Comparison of ENCODE assay signal across 9 cellular contexts in the genomic region with DNA sequence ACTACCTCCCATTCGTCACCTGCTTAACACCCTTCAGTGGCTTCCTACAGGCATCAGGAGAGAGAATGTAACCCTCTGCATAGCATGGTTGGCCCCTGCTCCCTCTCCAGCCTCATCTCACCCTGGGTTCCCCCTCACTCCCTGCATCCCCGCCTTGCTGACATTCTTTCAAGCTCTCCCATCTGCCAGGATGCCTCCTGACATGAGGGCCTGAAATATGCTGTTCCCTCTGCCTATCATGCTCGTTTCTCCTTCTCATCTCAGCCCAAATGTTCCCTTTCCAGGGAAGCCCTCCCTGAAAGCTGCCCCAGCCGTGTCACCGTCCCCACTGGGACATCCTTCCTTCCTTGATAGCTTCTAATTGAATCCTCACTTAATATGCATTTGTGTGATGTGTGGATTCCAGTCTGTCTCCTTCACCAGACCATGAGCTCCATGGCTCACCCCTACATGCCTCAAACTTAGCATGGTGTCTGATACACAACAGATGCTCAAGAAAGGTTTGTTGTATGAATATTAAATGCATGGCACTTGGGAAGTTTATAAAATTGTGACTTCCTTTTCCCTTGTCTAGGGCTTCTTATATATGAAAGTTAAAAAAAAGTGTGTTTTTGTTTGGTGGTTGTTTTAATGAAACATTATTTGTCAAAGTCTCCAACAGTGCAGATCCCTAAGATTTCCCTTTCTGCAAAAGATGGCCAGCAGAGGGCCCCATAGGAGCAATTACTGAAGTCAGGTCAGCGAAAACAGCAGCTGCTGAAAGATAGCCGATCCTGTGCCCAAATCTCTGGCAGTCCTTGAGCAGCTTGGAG. TPM values are rescaled to one million over a fixed set of nuclear protein-coding genes. Genes with fewer than 3 reads are reported as not detected.
DNase-seq lines count a peak whose midpoint lies in the region; ATAC-seq and TF ChIP-seq lines count a peak whose summit lies in the region.
"Had no signal": no experiment of that assay in that cellular context is flagged by ENCODE, and none has a peak within 500 bp of the region (broad histone marks: within the 10 kb centered on the region; RNA-seq: fewer than 3 reads in every experiment).

No MANE protein-coding gene starts in this region.

- H3K36me3 ChIP-seq in effector memory CD4-positive, alpha-beta T cell (ENCODE audit: control insufficient read depth, insufficient read depth, low read length) = no peaks in the 10 kb centered on the region

- POLR2A ChIA-PET in activated CD8-positive, alpha-beta T cell treated with anti-CD3 and anti-CD28 coated beads for 36 hours (lab: Charles Lee) = interaction anchor here (0.7 to 1.6 kb wide), 5 partner anchors 21 to 114 kb away, joined by 3 to 10 read pairs (median 3); a partner anchor contains a TSS

- H3K27me3 Mint-ChIP-seq in Calu3 (ENCODE audit: unreplicated experiment) (peaks cover 17% of the 10 kb centered on the region), mesothelial cell of epicardium (ENCODE audit: low read depth) (no peaks in the 10 kb centered on the region)
- no peaks in the 10 kb centered on the region for H3K27me3 Mint-ChIP-seq in activated CD8-positive, alpha-beta T cell treated with anti-CD3 and anti-CD28 coated beads for 36 hours

- ATAC-seq in HG02610 (IDR thresholded peaks at IDR 0.05; ENCODE audit: unreplicated experiment) = peak; percentile 41
- peak; percentile 80 for ATAC-seq in activated CD8-positive, alpha-beta T cell treated with anti-CD3 and anti-CD28 coated beads for 36 hours

- no TSS peak for BruUV-seq in Calu3 (replicated peaks; lab: Mats Ljungman, UMichigan)

- no peaks in the 10 kb centered on the region for H3K4me1 Mint-ChIP-seq in Calu3 (ENCODE audit: low read depth, unreplicated experiment)
- peaks cover 5% of the 10 kb centered on the region for H3K4me1 Mint-ChIP-seq in activated CD8-positive, alpha-beta T cell treated with anti-CD3 and anti-CD28 coated beads for 36 hours (ENCODE audit: low read depth)
- H3K4me1 Mint-ChIP-seq in mesothelial cell of epicardium = peaks cover 5% of the 10 kb centered on the region

- H3K4me3 Mint-ChIP-seq in Calu3 (ENCODE audit: low read depth, unreplicated experiment) (no peak overlapping the region), mesothelial cell of epicardium (no peak overlapping the region)
- H3K4me3 Mint-ChIP-seq in activated CD8-positive, alpha-beta T cell treated with anti-CD3 and anti-CD28 coated beads for 36 hours = no peak overlapping the region

- no peaks in the 10 kb centered on the region for H3K36me3 Mint-ChIP-seq in Calu3 (ENCODE audit: insufficient read depth, unreplicated experiment)
- H3K36me3 Mint-ChIP-seq in activated CD8-positive, alpha-beta T cell treated with anti-CD3 and anti-CD28 coated beads for 36 hours (ENCODE audit: low read depth) = no peaks in the 10 kb centered on the region
- no peaks in the 10 kb centered on the region for H3K36me3 Mint-ChIP-seq in mesothelial cell of epicardium

- H3K4me1 ChIP-seq in effector memory CD4-positive, alpha-beta T cell (ENCODE audit: control insufficient read depth, insufficient read depth, low read length, poor library complexity, severe bottlenecking) = no peaks in the 10 kb centered on the region

- H3K27ac Mint-ChIP-seq in Calu3 (ENCODE audit: unreplicated experiment) (no peak overlapping the region), mesothelial cell of epicardium (no peak overlapping the region)
- H3K27ac Mint-ChIP-seq in activated CD8-positive, alpha-beta T cell treated with anti-CD3 and anti-CD28 coated beads for 36 hours = no peak overlapping the region

- peak; percentile 83 for DNase-seq in Calu3
- DNase-seq in NCI-H748 treated with DMSO at 0.1 percent for 48 hours (lab: John Stamatoyannopoulos, UW) = peak; percentile 61
- DNase-seq in activated CD8-positive, alpha-beta T cell treated with anti-CD3 and anti-CD28 coated beads for 36 hours = peak; percentile 91
- DNase-seq in effector memory CD4-positive, alpha-beta T cell = peak; percentile 37 to 64 (median 44)
- peak in 1 of 2 experiments; percentile 77 for DNase-seq in mesothelial cell of epicardium (ENCODE audit: low spot score in 2 of 2, unreplicated experiment in 2 of 2)
- DNase-seq in stimulated activated CD8-positive, alpha-beta memory T cell treated with anti-CD3 and anti-CD28 coated beads, Interleukin-2, amount 100 ng/mL, for 1 hour (ENCODE audit: low read depth in 2 of 2) = peak; percentile 54 to 67
- no peak for DNase-seq in cortex of kidney (lab: John Stamatoyannopoulos, UW)

- CTCF ChIA-PET in Calu3 (lab: Charles Lee) = interaction anchor here (0.9 to 3.7 kb wide), 9 partner anchors 9 to 408 kb away, joined by 3 to 26 read pairs (median 5); no protein-coding TSS in a partner anchor
- CTCF ChIA-PET in activated CD8-positive, alpha-beta T cell treated with anti-CD3 and anti-CD28 coated beads for 36 hours (lab: Charles Lee) = interaction anchor here (0.6 to 12.9 kb wide), 56 partner anchors 9 to 413 kb away, joined by 3 to 228 read pairs (median 5); no protein-coding TSS in a partner anchor

- H3K27me3 ChIP-seq in effector memory CD4-positive, alpha-beta T cell (replicated peaks; ENCODE audit: control insufficient read depth, insufficient read depth, low read length, poor library complexity, severe bottlenecking) = no peaks in the 10 kb centered on the region

- intact Hi-C loops in Calu3 (cut with micrococcal nuclease; ENCODE audit: unreplicated experiment) = loop anchor here (1.0 to 5.0 kb wide), 4 partner anchors 42 to 397 kb away; no protein-coding TSS in a partner anchor
- intact Hi-C loops in activated CD8-positive, alpha-beta T cell treated with anti-CD3 and anti-CD28 coated beads for 36 hours (cut with micrococcal nuclease) = loop anchor here (1.0 to 10.0 kb wide), 3 partner anchors 113 to 409 kb away; no protein-coding TSS in a partner anchor

- no peak overlapping the region for H3K27ac ChIP-seq in effector memory CD4-positive, alpha-beta T cell (ENCODE audit: insufficient read depth, low read length, poor library complexity, severe bottlenecking)

- H3K4me3 ChIP-seq in effector memory CD4-positive, alpha-beta T cell (ENCODE audit: insufficient read depth, low read depth, low read length, poor library complexity, severe bottlenecking) = no peak overlapping the region

- H3K9me3 ChIP-seq in effector memory CD4-positive, alpha-beta T cell (ENCODE audit: control insufficient read depth, low read length) = no peaks in the 10 kb centered on the region

- no peaks in the 10 kb centered on the region for H3K9me3 Mint-ChIP-seq in Calu3 (ENCODE audit: low read depth, unreplicated experiment)
- no peaks in the 10 kb centered on the region for H3K9me3 Mint-ChIP-seq in activated CD8-positive, alpha-beta T cell treated with anti-CD3 and anti-CD28 coated beads for 36 hours
- H3K9me3 Mint-ChIP-seq in mesothelial cell of epicardium = no peaks in the 10 kb centered on the region

- peak; percentile 86 for TF ChIP-seq CTCF in Calu3 (IDR thresholded peaks at IDR 0.05; ENCODE audit: unreplicated experiment)
- TF ChIP-seq CTCF in activated CD8-positive, alpha-beta T cell treated with anti-CD3 and anti-CD28 coated beads for 36 hours (IDR thresholded peaks at IDR 0.05) = peak; percentile 74
- peak; percentile 86 for TF ChIP-seq CTCF in mesothelial cell of epicardium (IDR thresholded peaks at IDR 0.05; ENCODE audit: unreplicated experiment)

RNA-seq across cellular contexts. Expression of a gene that starts 7.3 kb away (rescaled TPM):
- total RNA-seq in Calu3 (2022) (not detected in 2 replicates), mesothelial cell of epicardium (not detected in 3 replicates)
- not detected for total RNA-seq in activated CD8-positive, alpha-beta T cell treated with anti-CD3 and anti-CD28 coated beads for 36 hours
- total RNA-seq: T-helper 2 cell treated with Interferon-gamma antibody and Interleukin-4, amounts not matched to agents 100 ng/mL and 5 ng/mL, for 36 hours had no signal
